19 cellular contexts compared by ENCODE assay signal in genomic region chr18:74468547-74469014, GRCh38. TPM values are rescaled to one million over a fixed set of nuclear protein-coding genes. Genes with fewer than 3 reads are reported as not detected.
DNase-seq lines count a peak whose midpoint lies in the region; ATAC-seq, FAIRE-seq and TF ChIP-seq lines count a peak whose summit lies in the region.
"Had no signal": no experiment of that assay in that cellular context is flagged by ENCODE, and none has a peak within 500 bp of the region (broad histone marks: within the 10 kb centered on the region; RNA-seq: fewer than 3 reads in every experiment).

No MANE protein-coding gene starts in this region.

- no peak for TF ChIP-seq RAD21 in A549 (conservative IDR thresholded peaks at IDR 0.05 in 1 of 2, IDR thresholded peaks at IDR 0.05 in 1 of 2)

- no peak for TF ChIP-seq POLR2A in A549 (IDR thresholded peaks at IDR 0.05; ENCODE audit: low read length)

- CTCF ChIA-PET in A549 (lab: Yijun Ruan, JAX) = no interaction called here

- POLR2A ChIA-PET in A549 (lab: Yijun Ruan, JAX) = no interaction called here

- no peak for ATAC-seq in A549
- ATAC-seq in esophagus mucosa = peak; percentile 81
- no peak for ATAC-seq in GM21526 (IDR thresholded peaks at IDR 0.05; ENCODE audit: low FRiP score, unreplicated experiment)
- ATAC-seq: activated naive CD4-positive, alpha-beta T cell treated with anti-CD3 and anti-CD28 coated beads, Interleukin-2, amount 50 U/mL, for 72 hours; left lung; psoas muscle had no signal

- H3K27ac ChIP-seq in A549 = no peak overlapping the region
- H3K27ac ChIP-seq: epithelial cell of prostate, left lung, psoas muscle had no signal

- no peak for DNase-seq in A549 (ENCODE audit: low read depth in 1 of 2, low spot score in 1 of 2)
- DNase-seq in SK-MEL-5 (ENCODE audit: low read depth, low spot score) = peak; percentile 66
- DNase-seq in lung microvascular endothelial cell (ENCODE audit: low read depth in 2 of 2) = peak; percentile 33 to 61
- DNase-seq in NCI-H774 (lab: John Stamatoyannopoulos, UW) = no peak
- DNase-seq in SIG-M5 treated with dmso at 0.1 percent for 504 hours (lab: John Stamatoyannopoulos, UW; ENCODE audit: unreplicated experiment) = no peak
- DNase-seq in COR-L47 (lab: John Stamatoyannopoulos, UW) = no peak
- DNase-seq: ACHN; activated T-cell treated with anti-CD3 and anti-CD28 coated beads for 4 hours; left lung; naive B cell; NCI-H1930; psoas muscle; RPMI8226; stimulated activated CD4-positive, alpha-beta T cell treated with anti-CD3 and anti-CD28 coated beads, Interleukin-2, amount 100 ng/mL, for 48 hours; stimulated activated CD8-positive, alpha-beta memory T cell treated with anti-CD3 and anti-CD28 coated beads, Interleukin-4, amount 100 ng/mL, for 48 hours had no signal

- H3K4me3 ChIP-seq in A549 = no peak overlapping the region
- H3K4me3 ChIP-seq: left lung, psoas muscle had no signal

- TF ChIP-seq CTCF in A549 (IDR thresholded peaks at IDR 0.05) = no peak

- H3K4me2 ChIP-seq in A549 = 0 out of 3 replicates have a peak overlapping the region, but pooled peaks have one; percentile 8

- no peak for TF ChIP-seq EP300 in A549 (IDR thresholded peaks at IDR 0.05)

- in situ Hi-C loops in SK-MEL-5 (cut with HindIII; ENCODE audit: low pct_unique_long_range_greater_than_20kb, low sequenced_read_pairs) = no loop called here

- H3K4me1 ChIP-seq in A549 = no peaks in the 10 kb centered on the region
- H3K4me1 ChIP-seq: left lung, psoas muscle had no signal

- peaks cover 4% of the 10 kb centered on the region; the same call in 1 of the 3 replicates for H3K9me3 ChIP-seq in A549

- WGBS in A549 (ENCODE audit: missing lambda C conversion rate) = 16% methylated on average over 3 of the region's 3 CpGs

- no peak for FAIRE-seq in A549 (lab: Jason Lieb, UNC)

TF ChIP-seq in A549, 52 proteins besides CTCF, POLR2A, EP300 and RAD21:
- TF ChIP-seq TFCP2L1 (CRISPR knock-in tag; IDR thresholded peaks at IDR 0.05) = no peak
- no peak for TF ChIP-seq CHD4 (IDR thresholded peaks at IDR 0.05; ENCODE audit: borderline replicate concordance)
- no peak for TF ChIP-seq MAFK (IDR thresholded peaks at IDR 0.05; ENCODE audit: partially characterized antibody)
- no peak for TF ChIP-seq ATOH8 (CRISPR knock-in tag; IDR thresholded peaks at IDR 0.05; ENCODE audit: low read depth)
- no peak for TF ChIP-seq NPAS2 (CRISPR knock-in tag; IDR thresholded peaks at IDR 0.05; ENCODE audit: borderline replicate concordance)
- no peak for TF ChIP-seq HES2 (IDR thresholded peaks at IDR 0.05)
- TF ChIP-seq CEBPB (IDR thresholded peaks at IDR 0.05) = no peak
- TF ChIP-seq NR3C1 (IDR thresholded peaks at IDR 0.05) = no peak
- no peak for TF ChIP-seq SREBF2 (IDR thresholded peaks at IDR 0.05)
- no peak for TF ChIP-seq REST (IDR thresholded peaks at IDR 0.05)
- no peak for TF ChIP-seq MAX (IDR thresholded peaks at IDR 0.05)
- no peak for TF ChIP-seq EHF (CRISPR knock-in tag; IDR thresholded peaks at IDR 0.05)
- no peak for TF ChIP-seq TP53 (CRISPR knock-in tag; IDR thresholded peaks at IDR 0.05)

RNA-seq across cellular contexts. Expression of gene DIPK1C, which starts 11.5 kb away (rescaled TPM):
- not detected in 2 replicates for polyA plus RNA-seq in A549 (2011; rRNA removed)
- not detected in 2 replicates for polyA plus RNA-seq in A549 (2012; cell fraction: cytosol; rRNA removed)
- not detected in 2 replicates for polyA plus RNA-seq in A549 (2012; cell fraction: nucleus; rRNA removed)
- polyA plus RNA-seq in A549 (2017; fragmentation: RNase III; extraction: RNeasy Plus Mini Kit Qiagen cat#74134 plus additional on column Dnase treatment) = not detected in 3 replicates
- not detected in 2 replicates for polyA minus RNA-seq in A549 (2011; rRNA and poly(A)+ RNA removed)
- total RNA-seq in SK-MEL-5 (2014; rRNA removed; shearing (Covaris generic)) = 12.6 and 17.3 TPM in 2 replicates
- 9.1 and 9.3 TPM in 2 replicates for polyA plus RNA-seq in SK-MEL-5 (2015; cell fraction: cytosol; rRNA removed)
- polyA plus RNA-seq in SK-MEL-5 (2015; cell fraction: nucleus; rRNA removed) = 3.2 and 5.8 TPM in 2 replicates
- not detected for total RNA-seq in esophagus mucosa
- not detected in 2 replicates for total RNA-seq in lung microvascular endothelial cell
- total RNA-seq: activated naive CD4-positive, alpha-beta T cell treated with anti-CD3 and anti-CD28 coated beads, Interleukin-2, amount 50 U/mL, for 72 hours; left lung had no signal

RNA-seq across cellular contexts. Expression of gene CNDP2, which starts 27.6 kb away (rescaled TPM):
- polyA plus RNA-seq in A549 (2011; rRNA removed) = 77.6 and 93.7 TPM in 2 replicates
- 78.7 and 81.3 TPM in 2 replicates for polyA plus RNA-seq in A549 (2012; cell fraction: cytosol; rRNA removed)
- polyA plus RNA-seq in A549 (2012; cell fraction: nucleus; rRNA removed) = 82.9 and 99.3 TPM in 2 replicates
- 104 to 107 TPM (median 106 TPM) in 3 replicates for polyA plus RNA-seq in A549 (2017; fragmentation: RNase III; extraction: RNeasy Plus Mini Kit Qiagen cat#74134 plus additional on column Dnase treatment)
- polyA minus RNA-seq in A549 (2011; rRNA and poly(A)+ RNA removed) = 101 and 102 TPM in 2 replicates
- 23.0 and 35.7 TPM in 2 replicates for total RNA-seq in SK-MEL-5 (2014; rRNA removed; shearing (Covaris generic))
- 92.0 and 93.7 TPM in 2 replicates for polyA plus RNA-seq in SK-MEL-5 (2015; cell fraction: cytosol; rRNA removed)
- polyA plus RNA-seq in SK-MEL-5 (2015; cell fraction: nucleus; rRNA removed) = 131 and 182 TPM in 2 replicates
- 185 TPM for total RNA-seq in esophagus mucosa
- 50.8 and 68.5 TPM in 2 replicates for total RNA-seq in lung microvascular endothelial cell

Comparison
In these comparisons a context has a peak if more than half of its experiments do, and no peak if none do; other contexts are left out.
1. DNase-seq: peak in SK-MEL-5 (single experiment) and lung microvascular endothelial cell (2 of 2); none in A549 (0 of 2), NCI-H774 (single experiment), SIG-M5 treated with dmso at 0.1 percent for 504 hours (single experiment) and COR-L47 (single experiment).
2. RNA of gene DIPK1C, which starts 11.5 kb away (total RNA-seq): 12.6 to 17.3 TPM in SK-MEL-5; not detected in esophagus mucosa (single experiment) and not detected in lung microvascular endothelial cell; every median in the first group is over 10 times any median in the second.